In the genomic region with DNA sequence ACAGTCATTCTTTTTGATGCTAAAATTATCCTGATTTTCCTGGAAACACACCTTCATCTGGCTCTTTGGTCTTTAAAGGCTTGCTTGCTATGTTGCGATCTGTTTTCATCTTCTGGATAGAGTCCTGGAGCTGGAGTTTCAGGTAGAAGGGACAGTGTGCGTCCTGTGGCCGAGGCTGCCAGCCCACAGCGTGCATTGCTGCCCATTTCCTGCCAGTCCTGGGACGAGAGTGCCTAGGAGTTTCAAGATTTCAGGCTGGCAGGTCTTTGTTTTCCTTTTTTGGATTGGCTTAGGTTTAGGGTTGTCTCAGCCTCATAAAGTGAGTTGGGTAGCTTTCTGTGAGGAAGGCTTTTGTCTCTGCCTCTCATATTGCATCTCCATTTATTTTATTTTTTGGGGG, we compare ENCODE assay signal across 1 cellular context.
TF ChIP-seq lines count a peak whose summit lies in the region.

No MANE protein-coding gene starts in this region.

TF ChIP-seq in GM23338, 12 proteins besides CTCF, POLR2A, EP300 and RAD21 (continued from another document):
- TF ChIP-seq, protein P1, sequence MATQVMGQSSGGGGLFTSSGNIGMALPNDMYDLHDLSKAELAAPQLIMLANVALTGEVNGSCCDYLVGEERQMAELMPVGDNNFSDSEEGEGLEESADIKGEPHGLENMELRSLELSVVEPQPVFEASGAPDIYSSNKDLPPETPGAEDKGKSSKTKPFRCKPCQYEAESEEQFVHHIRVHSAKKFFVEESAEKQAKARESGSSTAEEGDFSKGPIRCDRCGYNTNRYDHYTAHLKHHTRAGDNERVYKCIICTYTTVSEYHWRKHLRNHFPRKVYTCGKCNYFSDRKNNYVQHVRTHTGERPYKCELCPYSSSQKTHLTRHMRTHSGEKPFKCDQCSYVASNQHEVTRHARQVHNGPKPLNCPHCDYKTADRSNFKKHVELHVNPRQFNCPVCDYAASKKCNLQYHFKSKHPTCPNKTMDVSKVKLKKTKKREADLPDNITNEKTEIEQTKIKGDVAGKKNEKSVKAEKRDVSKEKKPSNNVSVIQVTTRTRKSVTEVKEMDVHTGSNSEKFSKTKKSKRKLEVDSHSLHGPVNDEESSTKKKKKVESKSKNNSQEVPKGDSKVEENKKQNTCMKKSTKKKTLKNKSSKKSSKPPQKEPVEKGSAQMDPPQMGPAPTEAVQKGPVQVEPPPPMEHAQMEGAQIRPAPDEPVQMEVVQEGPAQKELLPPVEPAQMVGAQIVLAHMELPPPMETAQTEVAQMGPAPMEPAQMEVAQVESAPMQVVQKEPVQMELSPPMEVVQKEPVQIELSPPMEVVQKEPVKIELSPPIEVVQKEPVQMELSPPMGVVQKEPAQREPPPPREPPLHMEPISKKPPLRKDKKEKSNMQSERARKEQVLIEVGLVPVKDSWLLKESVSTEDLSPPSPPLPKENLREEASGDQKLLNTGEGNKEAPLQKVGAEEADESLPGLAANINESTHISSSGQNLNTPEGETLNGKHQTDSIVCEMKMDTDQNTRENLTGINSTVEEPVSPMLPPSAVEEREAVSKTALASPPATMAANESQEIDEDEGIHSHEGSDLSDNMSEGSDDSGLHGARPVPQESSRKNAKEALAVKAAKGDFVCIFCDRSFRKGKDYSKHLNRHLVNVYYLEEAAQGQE (IDR thresholded peaks at IDR 0.05; ENCODE audit: unreplicated experiment) = no peak
- TF ChIP-seq NANOG (IDR thresholded peaks at IDR 0.05; ENCODE audit: borderline replicate concordance) = no peak
- no peak for TF ChIP-seq EZH2 (IDR thresholded peaks at IDR 0.05; ENCODE audit: low read depth, unreplicated experiment)
- no peak for TF ChIP-seq STAT1 (IDR thresholded peaks at IDR 0.05; ENCODE audit: unreplicated experiment)
- TF ChIP-seq ZNF114 (CRISPR knock-in tag; IDR thresholded peaks at IDR 0.05) = no peak
TF ChIP-seq in GM23338: peak in this region for 0.
